In the genomic region with DNA sequence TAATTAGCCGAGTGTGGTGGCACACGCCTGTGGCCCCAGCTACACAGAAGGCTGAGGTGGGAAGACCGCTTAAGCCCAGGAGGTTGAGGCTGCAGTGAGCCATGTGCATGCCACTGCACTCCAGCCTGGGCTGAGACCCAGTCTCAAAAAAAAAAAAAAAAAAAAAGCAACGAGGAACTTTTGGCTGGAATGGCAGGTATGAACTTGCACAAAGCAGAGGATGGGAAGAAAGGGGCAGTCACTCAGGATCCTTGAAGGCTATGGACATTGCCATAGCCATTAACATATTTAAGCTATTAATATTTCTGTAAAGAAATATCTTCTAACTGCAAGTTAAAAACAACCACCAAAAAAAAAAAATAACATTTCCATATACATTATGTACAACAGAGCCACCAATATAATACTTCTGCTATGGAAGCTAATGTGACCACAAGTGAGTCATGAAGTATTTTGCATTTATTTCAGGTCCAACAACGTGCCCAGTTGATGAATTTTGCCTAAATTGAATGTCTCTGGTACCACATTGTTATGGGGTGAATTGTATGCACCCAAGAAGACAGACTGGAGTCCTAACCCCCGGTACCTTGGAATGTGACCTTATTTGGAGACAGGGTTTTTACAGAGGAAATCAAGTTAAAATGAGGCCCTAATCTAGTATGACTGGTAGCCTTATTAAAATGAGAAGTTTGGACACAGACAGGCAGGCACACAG, we compare ENCODE assay signal across 10 cellular contexts.
DNase-seq lines count a peak whose midpoint lies in the region; ATAC-seq and TF ChIP-seq lines count a peak whose summit lies in the region.
"Had no signal": no experiment of that assay in that cellular context is flagged by ENCODE, and none has a peak within 500 bp of the region (broad histone marks: within the 10 kb centered on the region; RNA-seq: fewer than 3 reads in every experiment).

No MANE protein-coding gene starts in this region.

- peaks cover 2% of the 10 kb centered on the region for H3K79me1 ChIP-seq in trophoblast cell (ENCODE audit: low read length)

- DNase-seq in CD4-positive, alpha-beta T cell = no peak
- DNase-seq in M059J (ENCODE audit: low read depth) = peak; percentile 93
- DNase-seq in coronary artery (ENCODE audit: low spot score) = no peak
- DNase-seq in trophoblast cell = no peak
- no peak for DNase-seq in AG20443 (ENCODE audit: low spot score)
- no peak for DNase-seq in NCI-H524 (lab: John Stamatoyannopoulos, UW)
- no peak for DNase-seq in activated CD4-positive, CD25-positive, alpha-beta regulatory T cell treated with anti-CD3 and anti-CD28 coated beads, Interleukin-2, amount 50 U/mL, for 72 hours
- no peak for DNase-seq in cortex of kidney (lab: John Stamatoyannopoulos, UW)
- DNase-seq: activated CD4-positive, alpha-beta memory T cell treated with anti-CD3 and anti-CD28 coated beads, Interleukin-2, amount 10 ng/mL, durations not matched to agents 7 days and 5 days; SHP77 treated with DMSO at 0.1 percent for 48 hours had no signal

- H3K36me3 Mint-ChIP-seq in CD4-positive, alpha-beta T cell (ENCODE audit: low read depth) = no peaks in the 10 kb centered on the region

- H3K4me1 Mint-ChIP-seq in CD4-positive, alpha-beta T cell (ENCODE audit: low read depth) = peaks cover 92% of the 10 kb centered on the region

- H3K4me1 ChIP-seq in trophoblast cell (ENCODE audit: control insufficient read depth in 1 of 2, insufficient read depth in 2 of 2, low read length in 2 of 2) = peaks cover 19 to 25% of the 10 kb centered on the region in 2 experiments

- no peaks in the 10 kb centered on the region for H3K9me3 ChIP-seq in CD4-positive, alpha-beta T cell (ENCODE audit: control insufficient read depth, low read length)
- H3K9me3 ChIP-seq in trophoblast cell (ENCODE audit: insufficient read depth, low read depth, low read length) = no peaks in the 10 kb centered on the region

- intact Hi-C loops in CD4-positive, alpha-beta T cell (cut with DNase I, micrococcal nuclease) = loop anchor here in 1 of 2 experiments (5.0 kb wide), 1 partner anchor 37 kb away; no protein-coding TSS in a partner anchor

- H3K4me3 Mint-ChIP-seq in CD4-positive, alpha-beta T cell = peak overlapping the region; percentile 26
- H3K4me3 Mint-ChIP-seq: activated CD4-positive, alpha-beta memory T cell treated with anti-CD3 and anti-CD28 coated beads, Interleukin-2, amount 10 ng/mL, durations not matched to agents 7 days and 5 days had no signal

- no peak overlapping the region for H4K91ac ChIP-seq in trophoblast cell (ENCODE audit: low read depth, low read length)

- POLR2A ChIA-PET in CD4-positive, alpha-beta T cell (lab: Charles Lee) = interaction anchor here (0.7 to 3.5 kb wide), 2 partner anchors 16 to 338 kb away, joined by 3 to 18 read pairs; no protein-coding TSS in a partner anchor

- no peaks in the 10 kb centered on the region for H3K9me3 Mint-ChIP-seq in CD4-positive, alpha-beta T cell

- no peak overlapping the region for H2AFZ ChIP-seq in trophoblast cell (ENCODE audit: insufficient read depth, low read length, poor library complexity)

- H2AK5ac ChIP-seq in trophoblast cell (ENCODE audit: low read length) = no peak overlapping the region

- H3K18ac ChIP-seq in trophoblast cell (ENCODE audit: low read length) = no peak overlapping the region

- H4K12ac ChIP-seq in trophoblast cell (ENCODE audit: low read depth, low read length) = no peak overlapping the region

- no peak overlapping the region for H2BK5ac ChIP-seq in trophoblast cell (ENCODE audit: low read depth, low read length, poor library complexity)

- H3K27ac ChIP-seq in CD4-positive, alpha-beta T cell (ENCODE audit: low read depth, low read length) = no peak overlapping the region
- H3K27ac ChIP-seq in coronary artery = peak overlapping the region; percentile 27 to 38
- no peak overlapping the region for H3K27ac ChIP-seq in trophoblast cell (ENCODE audit: low read depth, low read length)

- no peak for TF ChIP-seq CTCF in CD4-positive, alpha-beta T cell (IDR thresholded peaks at IDR 0.05)
- TF ChIP-seq CTCF in coronary artery (IDR thresholded peaks at IDR 0.05) = no peak

- H3K4ac ChIP-seq in trophoblast cell (ENCODE audit: low read depth, low read length) = peak overlapping the region; percentile 95

- H3K27ac Mint-ChIP-seq in CD4-positive, alpha-beta T cell = peak overlapping the region; percentile 67

- no CpG with 5 or more reads among the region's 6 CpGs for WGBS in trophoblast cell (ENCODE audit: extremely low coverage, insufficient coverage, insufficient read length)

- H3K14ac ChIP-seq in trophoblast cell (ENCODE audit: low read length) = no peak overlapping the region

- no peak overlapping the region for H3K4me2 ChIP-seq in trophoblast cell (ENCODE audit: low read length)

- no peaks in the 10 kb centered on the region for H3K27me3 ChIP-seq in CD4-positive, alpha-beta T cell (ENCODE audit: control insufficient read depth, insufficient read depth, low read length)
- H3K27me3 ChIP-seq in trophoblast cell (ENCODE audit: insufficient read depth, low read length) = no peaks in the 10 kb centered on the region

- no peak overlapping the region for H4K8ac ChIP-seq in trophoblast cell (ENCODE audit: low read depth, low read length)

- no peak overlapping the region for H2BK12ac ChIP-seq in trophoblast cell (ENCODE audit: low read length)

- H3K23ac ChIP-seq in trophoblast cell (ENCODE audit: low read length) = no peak overlapping the region

- H3K79me2 ChIP-seq in trophoblast cell (ENCODE audit: control insufficient read depth, insufficient read depth, low read length, poor library complexity) = peaks cover 23% of the 10 kb centered on the region

- H3K4me3 ChIP-seq in coronary artery = no peak overlapping the region
- no peak overlapping the region for H3K4me3 ChIP-seq in trophoblast cell (ENCODE audit: low read depth, low read length)

- CTCF ChIA-PET in CD4-positive, alpha-beta T cell (lab: Charles Lee) = interaction anchor here (0.7 kb wide), 1 partner anchor 313 kb away, joined by 4 read pairs; no protein-coding TSS in a partner anchor

- ATAC-seq in CD4-positive, alpha-beta T cell (ENCODE audit: poor library complexity) = no peak

- no peaks in the 10 kb centered on the region for H3K27me3 Mint-ChIP-seq in CD4-positive, alpha-beta T cell
- H3K27me3 Mint-ChIP-seq: activated CD4-positive, alpha-beta memory T cell treated with anti-CD3 and anti-CD28 coated beads, Interleukin-2, amount 10 ng/mL, durations not matched to agents 7 days and 5 days had no signal

- H3K9ac ChIP-seq in trophoblast cell (ENCODE audit: low read length) = no peak overlapping the region

- no peak overlapping the region for H2BK120ac ChIP-seq in trophoblast cell (ENCODE audit: insufficient read depth, low read length, poor library complexity)

- peaks cover 0 to 2% of the 10 kb centered on the region in 2 experiments for H3K36me3 ChIP-seq in trophoblast cell (ENCODE audit: control insufficient read depth in 1 of 2, insufficient read depth in 2 of 2, low read length in 2 of 2)

Comparison
In these comparisons a context has a peak if more than half of its experiments do, and no peak if none do; other contexts are left out.
1. H3K27ac ChIP-seq: peak in coronary artery (2 of 2); none in CD4-positive, alpha-beta T cell (single experiment) and trophoblast cell (single experiment).